ENCODE assay signal across 6 cellular contexts in the genomic region with DNA sequence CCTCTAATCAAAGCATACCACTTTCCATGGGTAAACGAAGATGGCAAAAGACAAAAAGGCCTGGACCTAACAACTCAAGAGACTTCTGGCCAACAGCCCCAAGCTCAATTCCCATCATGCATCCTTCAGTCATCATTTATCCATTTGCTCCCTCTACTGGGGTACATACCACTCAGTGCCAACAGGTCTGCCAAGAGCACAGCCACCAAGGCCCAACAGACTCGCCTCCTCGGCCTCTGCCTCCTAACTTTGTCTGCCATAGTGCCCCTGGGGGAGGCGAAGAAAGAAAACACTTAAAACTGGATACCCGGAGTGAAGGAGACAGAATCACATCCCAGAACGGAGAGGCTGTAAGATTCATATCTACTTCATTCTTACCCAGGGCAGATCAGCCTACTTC. TPM values are rescaled to one million over a fixed set of nuclear protein-coding genes. Genes with fewer than 3 reads are reported as not detected.
DNase-seq lines count a peak whose midpoint lies in the region; ATAC-seq, FAIRE-seq and TF ChIP-seq lines count a peak whose summit lies in the region.

No MANE protein-coding gene starts in this region.

- H3K9me1 ChIP-seq in K562 (ENCODE audit: control insufficient read depth, insufficient read depth, low read length) = no peaks in the 10 kb centered on the region

- intact Hi-C loops in K562 (cut with micrococcal nuclease) (loop anchor here (2.0 kb wide), 2 partner anchors 37 to 39 kb away; a partner anchor contains a TSS), natural killer cell (cut with micrococcal nuclease) (loop anchor here (2.0 to 10.0 kb wide), 3 partner anchors 25 to 139 kb away; a partner anchor contains a TSS)

- H4K20me1 ChIP-seq in K562 (replicated peaks; ENCODE audit: control insufficient read depth, insufficient read depth, low read length) = no peaks in the 10 kb centered on the region

- no peak for TF ChIP-seq EP300 in K562 (IDR thresholded peaks at IDR 0.05; ENCODE audit: low read length)

- H3K9me3 ChIP-seq in K562 (replicated peaks; ENCODE audit: control insufficient read depth, insufficient read depth, low read depth, low read length) = no peaks in the 10 kb centered on the region

- peak overlapping the region; percentile 94 to 97; a peak in 3 of 4 replicates for H3K9ac ChIP-seq in K562 (ENCODE audit: insufficient read depth in 1 of 2, low read depth in 2 of 2, low read length in 2 of 2)

- H3K4me3 ChIP-seq in Jurkat, Clone E6-1 (ENCODE audit: low read length) = peak overlapping the region; percentile 87
- peak overlapping the region; percentile 98 for H3K4me3 ChIP-seq in K562

- TF ChIP-seq CTCF in K562 (IDR thresholded peaks at IDR 0.05 in 2 of 3, conservative IDR thresholded peaks at IDR 0.05 in 1 of 3; ENCODE audit: insufficient read depth in 2 of 3, low read depth in 1 of 3, low read length in 3 of 3) (peak in 1 of 3 experiments; percentile 23; a peak in 1 of 6 replicates), natural killer cell (IDR thresholded peaks at IDR 0.05) (no peak)

- no peak for TF ChIP-seq POLR2A in K562 (conservative IDR thresholded peaks at IDR 0.05)

- peak; percentile 15 for FAIRE-seq in K562 (lab: Jason Lieb, UNC)

- H3K27me3 Mint-ChIP-seq in natural killer cell (ENCODE audit: low read depth in 2 of 2) = no peaks in the 10 kb centered on the region

- H3K27ac Mint-ChIP-seq in natural killer cell = peak overlapping the region; percentile 96 to 98

- DNase-seq in AG20443 (ENCODE audit: low spot score) (peak; percentile 35), K562 (ENCODE audit: extremely low read depth in 1 of 4, low spot score in 3 of 4) (peak in 2 of 4 experiments; percentile 15), natural killer cell (no peak), NCI-H1930 (lab: John Stamatoyannopoulos, UW) (no peak)
- DNase-seq in Jurkat, Clone E6-1 (ENCODE audit: low read depth, low spot score) = peak; percentile 37

- WGBS in K562 (ENCODE audit: insufficient coverage, low coverage, missing lambda C conversion rate) = 35% methylated on average over 6 of the region's 6 CpGs

- POLR2A ChIA-PET in K562 (lab: Yijun Ruan, JAX) = interaction anchor here (0.5 to 8.8 kb wide), 20 partner anchors 11 to 1614 kb away, joined by 3 to 132 read pairs (median 4); a partner anchor contains a TSS

- peak overlapping the region; percentile 98 for H3K4me3 Mint-ChIP-seq in natural killer cell

- H3K4me2 ChIP-seq in K562 (ENCODE audit: insufficient read depth, low read length) = peak overlapping the region; percentile 91

- peak overlapping the region; percentile 95 for H3K27ac ChIP-seq in K562 (ENCODE audit: extremely low read depth, low read depth, low read length)

- peaks cover 18 to 21% of the 10 kb centered on the region in 2 experiments; a peak in 3 of 5 replicates for H3K4me1 ChIP-seq in K562 (replicated peaks in 1 of 2; ENCODE audit: control insufficient read depth in 2 of 2, insufficient read depth in 2 of 2, low read length in 2 of 2)

- H3K4me1 Mint-ChIP-seq in natural killer cell = peaks cover 33 to 51% of the 10 kb centered on the region in 2 donors

- peaks cover 14% of the 10 kb centered on the region for H3K36me3 Mint-ChIP-seq in natural killer cell

- H3K27me3 ChIP-seq in K562 (ENCODE audit: control insufficient read depth in 2 of 2, insufficient read depth in 2 of 2, low read length in 2 of 2) = no peaks in the 10 kb centered on the region

- CTCF ChIA-PET in K562 (lab: Yijun Ruan, JAX; ENCODE audit: low intra/inter-chr PET ratio) = no interaction called here

- no TSS peak for BruUV-seq in K562 (replicated peaks; lab: Mats Ljungman, UMichigan)

- peaks cover 53% of the 10 kb centered on the region for H3K36me3 ChIP-seq in K562 (ENCODE audit: control insufficient read depth, insufficient read depth, low read length)

- H3K9me3 Mint-ChIP-seq in natural killer cell = no peaks in the 10 kb centered on the region

- in situ Hi-C loops in K562 (cut with MboI) = no loop called here

- H2AFZ ChIP-seq in K562 (ENCODE audit: low read depth, low read length) = no peak overlapping the region

- TF ChIP-seq RAD21 in K562 (CRISPR knock-in tag; conservative IDR thresholded peaks at IDR 0.05 in 1 of 2, IDR thresholded peaks at IDR 0.05 in 1 of 2) = no peak

- ATAC-seq in K562 (no peak), natural killer cell (no peak), HG03039 (IDR thresholded peaks at IDR 0.05; ENCODE audit: unreplicated experiment) (no peak)

- H3K79me2 ChIP-seq in K562 (ENCODE audit: control insufficient read depth, insufficient read depth, low read length) = peaks cover 44% of the 10 kb centered on the region

RNA-seq across cellular contexts. Expression of a gene that starts 1.1 kb away (rescaled TPM):
- 84.2 TPM for polyA plus RNA-seq in Jurkat, Clone E6-1 (2012; ENCODE audit: insufficient read depth, insufficient read length)
- total RNA-seq in K562 (2011; cell fraction: chromatin; rRNA removed; ENCODE audit: low replicate concordance) = 358 and 605 TPM in 2 replicates
- total RNA-seq in K562 (2011; cell fraction: nucleolus; rRNA removed) = 442 and 449 TPM in 2 replicates
- 467 and 490 TPM in 2 replicates for total RNA-seq in K562 (2011; cell fraction: nucleoplasm; rRNA removed)
- total RNA-seq in K562 (2014; rRNA removed) (128 and 132 TPM in 2 replicates), K562 (2014; rRNA removed; fragmentation: Illumina TruSeq; extraction: Trizol) (95.2 and 104 TPM in 2 replicates), K562 (2015; rRNA removed; fragmentation: Illumina TruSeq; extraction: Trizol) (124 and 125 TPM in 2 replicates), K562 (2021) (193 and 197 TPM in 2 replicates), natural killer cell (100 to 1,000 TPM; 114 to 146 (median 123) TPM)
- polyA plus RNA-seq in K562 (2011; rRNA removed) (159 and 196 TPM in 2 replicates), K562 (2014; fragmentation: Illumina TruSeq; extraction: Trizol) (180 and 197 TPM in 2 replicates), K562 (2014; fragmentation: Nextera tagmentation; extraction: Ambion mirVana) (10 to 100 TPM; 19.5 to 46.2 TPM), K562 (2014; rRNA removed) (145 and 151 TPM in 2 replicates)
- polyA plus RNA-seq in K562 (2011; cell fraction: cytosol; rRNA removed) = 195 and 205 TPM in 2 replicates
- 158 and 198 TPM in 2 replicates for polyA plus RNA-seq in K562 (2011; cell fraction: nucleus; rRNA removed)
- polyA plus RNA-seq in K562 (2012) = 135 and 352 TPM in 2 replicates
- 167 and 177 TPM in 2 replicates for polyA minus RNA-seq in K562 (2011; rRNA and poly(A)+ RNA removed)
- polyA minus RNA-seq in K562 (2011; cell fraction: cytosol; rRNA and poly(A)+ RNA removed) = 92.7 and 93.6 TPM in 2 replicates
- 42.5 and 79.6 TPM in 2 replicates for polyA minus RNA-seq in K562 (2011; cell fraction: nucleus; rRNA and poly(A)+ RNA removed)

RNA-seq across cellular contexts. Expression of a gene that starts 11.7 kb away (rescaled TPM):
- 38.9 TPM for polyA plus RNA-seq in Jurkat, Clone E6-1 (2012; ENCODE audit: insufficient read depth, insufficient read length)
- total RNA-seq in K562 (2011; cell fraction: chromatin; rRNA removed; ENCODE audit: low replicate concordance) = 48.5 and 85.1 TPM in 2 replicates
- 45.9 and 54.7 TPM in 2 replicates for total RNA-seq in K562 (2011; cell fraction: nucleolus; rRNA removed)
- 43.9 and 49.8 TPM in 2 replicates for total RNA-seq in K562 (2011; cell fraction: nucleoplasm; rRNA removed)
- total RNA-seq in K562 (2014; rRNA removed) (31.2 and 38.7 TPM in 2 replicates), K562 (2014; rRNA removed; fragmentation: Illumina TruSeq; extraction: Trizol) (20.4 and 23.0 TPM in 2 replicates), K562 (2015; rRNA removed; fragmentation: Illumina TruSeq; extraction: Trizol) (31.3 and 33.5 TPM in 2 replicates), K562 (2021) (25.5 and 28.6 TPM in 2 replicates), natural killer cell (100 to 1,000 TPM in 1 of 3 donors, 10 to 100 TPM in 2; 91.4 to 101 (median 91.7) TPM)
- polyA plus RNA-seq in K562 (2011; rRNA removed) (14.1 and 16.7 TPM in 2 replicates), K562 (2014; fragmentation: Illumina TruSeq; extraction: Trizol) (31.1 and 35.5 TPM in 2 replicates), K562 (2014; fragmentation: Nextera tagmentation; extraction: Ambion mirVana) (10 to 100 TPM; 19.7 to 31.6 TPM), K562 (2014; rRNA removed) (24.9 and 27.5 TPM in 2 replicates)
- polyA plus RNA-seq in K562 (2011; cell fraction: cytosol; rRNA removed) = 19.3 and 19.7 TPM in 2 replicates
- 37.0 and 59.4 TPM in 2 replicates for polyA plus RNA-seq in K562 (2011; cell fraction: nucleus; rRNA removed)
- polyA plus RNA-seq in K562 (2012) = 30.8 and 37.2 TPM in 2 replicates
- polyA minus RNA-seq in K562 (2011; rRNA and poly(A)+ RNA removed) = 20.5 and 26.5 TPM in 2 replicates
- 17.9 and 24.6 TPM in 2 replicates for polyA minus RNA-seq in K562 (2011; cell fraction: cytosol; rRNA and poly(A)+ RNA removed)
- polyA minus RNA-seq in K562 (2011; cell fraction: nucleus; rRNA and poly(A)+ RNA removed) = 16.6 and 18.9 TPM in 2 replicates

RNA-seq across cellular contexts. Expression of a gene that starts 25.2 kb away (rescaled TPM):
- 0.69 TPM for polyA plus RNA-seq in Jurkat, Clone E6-1 (2012; ENCODE audit: insufficient read depth, insufficient read length)
- 93.5 and 200 TPM in 2 replicates for total RNA-seq in K562 (2011; cell fraction: chromatin; rRNA removed; ENCODE audit: low replicate concordance)
- 179 and 193 TPM in 2 replicates for total RNA-seq in K562 (2011; cell fraction: nucleolus; rRNA removed)
- 133 and 149 TPM in 2 replicates for total RNA-seq in K562 (2011; cell fraction: nucleoplasm; rRNA removed)
- total RNA-seq in K562 (2014; rRNA removed) = 27.9 and 34.1 TPM in 2 replicates
- total RNA-seq in K562 (2014; rRNA removed; fragmentation: Illumina TruSeq; extraction: Trizol) = 34.5 and 35.7 TPM in 2 replicates
- 27.9 and 28.2 TPM in 2 replicates for total RNA-seq in K562 (2015; rRNA removed; fragmentation: Illumina TruSeq; extraction: Trizol)
- 48.8 and 49.8 TPM in 2 replicates for total RNA-seq in K562 (2021)
- 73.9 and 87.9 TPM in 2 replicates for polyA plus RNA-seq in K562 (2011; rRNA removed)
- 125 and 133 TPM in 2 replicates for polyA plus RNA-seq in K562 (2011; cell fraction: cytosol; rRNA removed)
- polyA plus RNA-seq in K562 (2011; cell fraction: nucleus; rRNA removed) = 272 and 287 TPM in 2 replicates
- 36.4 and 40.1 TPM in 2 replicates for polyA plus RNA-seq in K562 (2012)
- 54.6 and 55.2 TPM in 2 replicates for polyA plus RNA-seq in K562 (2014; fragmentation: Illumina TruSeq; extraction: Trizol)
- polyA plus RNA-seq in K562 (2014; fragmentation: Nextera tagmentation; extraction: Ambion mirVana) = 10 to 100 TPM; 24.7 to 40.7 TPM
- polyA plus RNA-seq in K562 (2014; rRNA removed) = 54.6 and 55.0 TPM in 2 replicates
- polyA minus RNA-seq in K562 (2011; rRNA and poly(A)+ RNA removed) = 95.1 and 110 TPM in 2 replicates
- 31.7 and 35.4 TPM in 2 replicates for polyA minus RNA-seq in K562 (2011; cell fraction: cytosol; rRNA and poly(A)+ RNA removed)
- 44.6 and 66.4 TPM in 2 replicates for polyA minus RNA-seq in K562 (2011; cell fraction: nucleus; rRNA and poly(A)+ RNA removed)
- 1 to 10 TPM; 4.6 to 7.7 (median 6.5) TPM for total RNA-seq in natural killer cell

RNA-seq across cellular contexts. Expression of a gene that starts 28.8 kb away (rescaled TPM):
- polyA plus RNA-seq in Jurkat, Clone E6-1 (2012; ENCODE audit: insufficient read depth, insufficient read length) = 106 TPM
- 269 and 490 TPM in 2 replicates for total RNA-seq in K562 (2011; cell fraction: chromatin; rRNA removed; ENCODE audit: low replicate concordance)
- total RNA-seq in K562 (2011; cell fraction: nucleolus; rRNA removed) = 337 and 417 TPM in 2 replicates
- 304 and 321 TPM in 2 replicates for total RNA-seq in K562 (2011; cell fraction: nucleoplasm; rRNA removed)
- total RNA-seq in K562 (2014; rRNA removed) = 82.8 and 118 TPM in 2 replicates
- total RNA-seq in K562 (2014; rRNA removed; fragmentation: Illumina TruSeq; extraction: Trizol) = 108 and 113 TPM in 2 replicates
- total RNA-seq in K562 (2015; rRNA removed; fragmentation: Illumina TruSeq; extraction: Trizol) = 52.3 and 56.9 TPM in 2 replicates
- 272 and 282 TPM in 2 replicates for total RNA-seq in K562 (2021)
- polyA plus RNA-seq in K562 (2011; rRNA removed) = 311 and 380 TPM in 2 replicates
- 268 and 371 TPM in 2 replicates for polyA plus RNA-seq in K562 (2011; cell fraction: cytosol; rRNA removed)
- polyA plus RNA-seq in K562 (2011; cell fraction: nucleus; rRNA removed) = 618 and 678 TPM in 2 replicates
- polyA plus RNA-seq in K562 (2012) = 146 and 173 TPM in 2 replicates
- 286 and 323 TPM in 2 replicates for polyA plus RNA-seq in K562 (2014; fragmentation: Illumina TruSeq; extraction: Trizol)
- polyA plus RNA-seq in K562 (2014; fragmentation: Nextera tagmentation; extraction: Ambion mirVana) = 100 to 1,000 TPM; 308 to 385 TPM
- polyA plus RNA-seq in K562 (2014; rRNA removed) = 294 and 314 TPM in 2 replicates
- 161 and 230 TPM in 2 replicates for polyA minus RNA-seq in K562 (2011; rRNA and poly(A)+ RNA removed)
- polyA minus RNA-seq in K562 (2011; cell fraction: cytosol; rRNA and poly(A)+ RNA removed) = 85.6 and 104 TPM in 2 replicates
- 144 and 221 TPM in 2 replicates for polyA minus RNA-seq in K562 (2011; cell fraction: nucleus; rRNA and poly(A)+ RNA removed)
- 10 to 100 TPM in 1 of 3 donors, 1 to 10 TPM in 2; 6.1 to 10.1 (median 6.7) TPM for total RNA-seq in natural killer cell

RNA-seq across cellular contexts. Expression of a gene that starts 37.3 kb away (rescaled TPM):
- 120 TPM for polyA plus RNA-seq in Jurkat, Clone E6-1 (2012; ENCODE audit: insufficient read depth, insufficient read length)
- 76.0 and 138 TPM in 2 replicates for total RNA-seq in K562 (2011; cell fraction: chromatin; rRNA removed; ENCODE audit: low replicate concordance)
- 134 and 149 TPM in 2 replicates for total RNA-seq in K562 (2011; cell fraction: nucleolus; rRNA removed)
- total RNA-seq in K562 (2011; cell fraction: nucleoplasm; rRNA removed) = 122 and 136 TPM in 2 replicates
- total RNA-seq in K562 (2014; rRNA removed) (132 and 142 TPM in 2 replicates), K562 (2014; rRNA removed; fragmentation: Illumina TruSeq; extraction: Trizol) (142 and 147 TPM in 2 replicates), K562 (2015; rRNA removed; fragmentation: Illumina TruSeq; extraction: Trizol) (137 and 139 TPM in 2 replicates), K562 (2021) (139 TPM in 2 replicates), natural killer cell (10 to 100 TPM; 71.4 to 84.5 (median 77.5) TPM)
- polyA plus RNA-seq in K562 (2011; rRNA removed) (205 and 232 TPM in 2 replicates), K562 (2014; fragmentation: Illumina TruSeq; extraction: Trizol) (121 and 127 TPM in 2 replicates), K562 (2014; fragmentation: Nextera tagmentation; extraction: Ambion mirVana) (100 to 1,000 TPM; 455 to 524 TPM), K562 (2014; rRNA removed) (152 and 159 TPM in 2 replicates)
- polyA plus RNA-seq in K562 (2011; cell fraction: cytosol; rRNA removed) = 349 and 363 TPM in 2 replicates
- 108 and 126 TPM in 2 replicates for polyA plus RNA-seq in K562 (2011; cell fraction: nucleus; rRNA removed)
- 139 and 188 TPM in 2 replicates for polyA plus RNA-seq in K562 (2012)
- 121 and 192 TPM in 2 replicates for polyA minus RNA-seq in K562 (2011; rRNA and poly(A)+ RNA removed)
- 33.1 and 51.2 TPM in 2 replicates for polyA minus RNA-seq in K562 (2011; cell fraction: cytosol; rRNA and poly(A)+ RNA removed)
- polyA minus RNA-seq in K562 (2011; cell fraction: nucleus; rRNA and poly(A)+ RNA removed) = 44.2 and 59.3 TPM in 2 replicates

Comparison
In these comparisons a context has a peak if more than half of its experiments do, and no peak if none do; other contexts are left out.
1. DNase-seq: peak in AG20443 (single experiment) and Jurkat, Clone E6-1 (single experiment); none in natural killer cell (single experiment) and NCI-H1930 (0 of 2).